Comparison of ENCODE assay signal across 17 cellular contexts in the genomic region with DNA sequence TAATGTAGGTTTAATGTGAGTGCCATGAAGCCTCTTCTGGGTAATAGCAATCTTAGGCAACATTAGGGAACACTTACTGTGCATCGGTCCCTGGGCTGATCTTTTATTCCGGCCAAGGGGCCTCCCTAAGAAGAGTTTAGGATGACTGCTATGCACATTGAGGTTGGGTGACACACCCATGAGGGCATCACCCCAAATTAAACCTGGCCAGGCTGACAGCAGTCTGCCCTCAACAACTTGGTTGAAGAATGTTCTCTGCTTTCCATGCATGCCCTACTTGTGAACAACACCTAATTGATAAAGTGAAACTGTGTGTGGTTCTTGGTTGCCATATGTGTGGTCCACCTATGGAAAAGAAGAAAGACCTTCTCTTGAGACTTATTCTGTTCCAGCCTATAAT.
DNase-seq lines count a peak whose midpoint lies in the region; ATAC-seq and TF ChIP-seq lines count a peak whose summit lies in the region.
"Had no signal": no experiment of that assay in that cellular context is flagged by ENCODE, and none has a peak within 500 bp of the region (broad histone marks: within the 10 kb centered on the region; RNA-seq: fewer than 3 reads in every experiment).

No MANE protein-coding gene starts in this region.

- H3K27me3 Mint-ChIP-seq in T-helper 1 cell treated with Interleukin-12 subunit alpha and Interleukin-12 subunit beta and Interleukin-4 antibody, amounts not matched to agents 30 μg/mL and 1 μg/mL, for 36 hours (ENCODE audit: low read depth), result no peaks in the 10 kb centered on the region
- no peaks in the 10 kb centered on the region for H3K27me3 Mint-ChIP-seq in activated naive CD8-positive, alpha-beta T cell treated with anti-CD3 and anti-CD28 coated beads for 36 hours
- H3K27me3 Mint-ChIP-seq: stimulated activated memory B cell treated with anti-CD40 and anti-IgM and Interleukin-4, amounts not matched to agents 10 μg/mL and 1 μg/mL and 100 μg/mL, for 72 hours had no signal

- peaks cover 81% of the 10 kb centered on the region for H3K4me1 Mint-ChIP-seq in T-helper 1 cell treated with Interleukin-12 subunit alpha and Interleukin-12 subunit beta and Interleukin-4 antibody, amounts not matched to agents 30 μg/mL and 1 μg/mL, for 36 hours (ENCODE audit: low read depth)
- H3K4me1 Mint-ChIP-seq in activated naive CD8-positive, alpha-beta T cell treated with anti-CD3 and anti-CD28 coated beads for 36 hours, result peaks cover 92% of the 10 kb centered on the region
- H3K4me1 Mint-ChIP-seq: stimulated activated memory B cell treated with anti-CD40 and anti-IgM and Interleukin-4, amounts not matched to agents 10 μg/mL and 1 μg/mL and 100 μg/mL, for 72 hours had no signal

- in situ Hi-C loops in transverse colon (cut with MboI; ENCODE audit: low pct_ligation_motif_present in 1 of 4, low pct_unique_long_range_greater_than_20kb in 1 of 4, low sequenced_read_pairs in 3 of 4), result loop anchor here in 1 of 4 donors (25.0 kb wide), 1 partner anchor 1088 kb away; the partner anchor contains the start of gene BCL11B

- WGBS in transverse colon (ENCODE audit: low coverage in 1 of 2), 2 donors, result 80 to 95% methylated on average over 2 of the region's 2 CpGs

- no peaks in the 10 kb centered on the region for H3K9me3 ChIP-seq in transverse colon
- H3K9me3 ChIP-seq: esophagus squamous epithelium, neutrophil had no signal

- no peak for ATAC-seq in GM18517 (IDR thresholded peaks at IDR 0.05; ENCODE audit: unreplicated experiment)
- ATAC-seq: left ventricle myocardium superior; stimulated activated memory B cell treated with anti-CD40 and anti-IgM and Interleukin-4, amounts not matched to agents 10 μg/mL and 1 μg/mL and 100 μg/mL, for 72 hours had no signal

- H3K27ac ChIP-seq in transverse colon, result peak overlapping the region in 3 of 4 donors; percentile 0 to 6 (median 2)
- H3K27ac ChIP-seq: neutrophil had no signal

- TF ChIP-seq EP300 in transverse colon (IDR thresholded peaks at IDR 0.05; ENCODE audit: low read depth), result no peak

- H3K36me3 Mint-ChIP-seq in T-helper 1 cell treated with Interleukin-12 subunit alpha and Interleukin-12 subunit beta and Interleukin-4 antibody, amounts not matched to agents 30 μg/mL and 1 μg/mL, for 36 hours (ENCODE audit: low read depth), result peaks cover 6% of the 10 kb centered on the region
- peaks cover 10% of the 10 kb centered on the region for H3K36me3 Mint-ChIP-seq in activated naive CD8-positive, alpha-beta T cell treated with anti-CD3 and anti-CD28 coated beads for 36 hours
- H3K36me3 Mint-ChIP-seq: stimulated activated memory B cell treated with anti-CD40 and anti-IgM and Interleukin-4, amounts not matched to agents 10 μg/mL and 1 μg/mL and 100 μg/mL, for 72 hours had no signal

- intact Hi-C loops in transverse colon (cut with DNase I; ENCODE audit: low total_unique reads), result no loop called here
- intact Hi-C loops in posterior vena cava (cut with DNase I), result no loop called here

- peak overlapping the region; percentile 87 for H3K27ac Mint-ChIP-seq in T-helper 1 cell treated with Interleukin-12 subunit alpha and Interleukin-12 subunit beta and Interleukin-4 antibody, amounts not matched to agents 30 μg/mL and 1 μg/mL, for 36 hours
- peak overlapping the region; percentile 95 for H3K27ac Mint-ChIP-seq in activated naive CD8-positive, alpha-beta T cell treated with anti-CD3 and anti-CD28 coated beads for 36 hours
- H3K27ac Mint-ChIP-seq: stimulated activated memory B cell treated with anti-CD40 and anti-IgM and Interleukin-4, amounts not matched to agents 10 μg/mL and 1 μg/mL and 100 μg/mL, for 72 hours had no signal

- DNase-seq in stimulated activated CD4-positive, alpha-beta T cell treated with anti-CD3 and anti-CD28 coated beads, Interleukin-1b, Interleukin-23, amount 100 ng/mL, for 48 hours, result peak; percentile 67
- DNase-seq in stimulated activated CD4-positive, alpha-beta T cell treated with anti-CD3 and anti-CD28 coated beads, Interleukin-12 subunit alpha, Interleukin-12 subunit beta, amount 100 ng/mL, for 4 hours, result no peak
- DNase-seq in activated naive CD8-positive, alpha-beta T cell treated with anti-CD3 and anti-CD28 coated beads for 36 hours, result no peak
- DNase-seq in transverse colon, result no peak
- no peak for DNase-seq in inferior parietal cortex (ENCODE audit: extremely low spot score)
- no peak for DNase-seq in posterior vena cava (ENCODE audit: low spot score)
- DNase-seq: aorta, EL, esophagus squamous epithelium, left ventricle myocardium superior, NCI-H2029, NCI-H345, trophoblast cell had no signal

- H3K27me3 ChIP-seq in transverse colon, result no peaks in the 10 kb centered on the region
- H3K27me3 ChIP-seq: esophagus squamous epithelium, neutrophil had no signal

- no peaks in the 10 kb centered on the region for H3K4me1 ChIP-seq in transverse colon
- H3K4me1 ChIP-seq: esophagus squamous epithelium had no signal

- TF ChIP-seq CTCF in transverse colon (IDR thresholded peaks at IDR 0.05), result no peak

- H3K9me3 Mint-ChIP-seq in T-helper 1 cell treated with Interleukin-12 subunit alpha and Interleukin-12 subunit beta and Interleukin-4 antibody, amounts not matched to agents 30 μg/mL and 1 μg/mL, for 36 hours, result peaks cover 6% of the 10 kb centered on the region
- peaks cover 3% of the 10 kb centered on the region for H3K9me3 Mint-ChIP-seq in activated naive CD8-positive, alpha-beta T cell treated with anti-CD3 and anti-CD28 coated beads for 36 hours
- H3K9me3 Mint-ChIP-seq: stimulated activated memory B cell treated with anti-CD40 and anti-IgM and Interleukin-4, amounts not matched to agents 10 μg/mL and 1 μg/mL and 100 μg/mL, for 72 hours had no signal

- no peak for TF ChIP-seq POLR2A in transverse colon (IDR thresholded peaks at IDR 0.05)

- H3K36me3 ChIP-seq in transverse colon, result no peaks in the 10 kb centered on the region
- H3K36me3 ChIP-seq: esophagus squamous epithelium, neutrophil had no signal

- no peak overlapping the region for H3K4me3 ChIP-seq in transverse colon
- H3K4me3 ChIP-seq: esophagus squamous epithelium had no signal

- peak overlapping the region; percentile 26 for H3K4me3 Mint-ChIP-seq in T-helper 1 cell treated with Interleukin-12 subunit alpha and Interleukin-12 subunit beta and Interleukin-4 antibody, amounts not matched to agents 30 μg/mL and 1 μg/mL, for 36 hours
- H3K4me3 Mint-ChIP-seq in activated naive CD8-positive, alpha-beta T cell treated with anti-CD3 and anti-CD28 coated beads for 36 hours, result peak overlapping the region; percentile 65
- H3K4me3 Mint-ChIP-seq: stimulated activated memory B cell treated with anti-CD40 and anti-IgM and Interleukin-4, amounts not matched to agents 10 μg/mL and 1 μg/mL and 100 μg/mL, for 72 hours had no signal
